Comparison of ENCODE assay signal across 8 cellular contexts in the genomic region with DNA sequence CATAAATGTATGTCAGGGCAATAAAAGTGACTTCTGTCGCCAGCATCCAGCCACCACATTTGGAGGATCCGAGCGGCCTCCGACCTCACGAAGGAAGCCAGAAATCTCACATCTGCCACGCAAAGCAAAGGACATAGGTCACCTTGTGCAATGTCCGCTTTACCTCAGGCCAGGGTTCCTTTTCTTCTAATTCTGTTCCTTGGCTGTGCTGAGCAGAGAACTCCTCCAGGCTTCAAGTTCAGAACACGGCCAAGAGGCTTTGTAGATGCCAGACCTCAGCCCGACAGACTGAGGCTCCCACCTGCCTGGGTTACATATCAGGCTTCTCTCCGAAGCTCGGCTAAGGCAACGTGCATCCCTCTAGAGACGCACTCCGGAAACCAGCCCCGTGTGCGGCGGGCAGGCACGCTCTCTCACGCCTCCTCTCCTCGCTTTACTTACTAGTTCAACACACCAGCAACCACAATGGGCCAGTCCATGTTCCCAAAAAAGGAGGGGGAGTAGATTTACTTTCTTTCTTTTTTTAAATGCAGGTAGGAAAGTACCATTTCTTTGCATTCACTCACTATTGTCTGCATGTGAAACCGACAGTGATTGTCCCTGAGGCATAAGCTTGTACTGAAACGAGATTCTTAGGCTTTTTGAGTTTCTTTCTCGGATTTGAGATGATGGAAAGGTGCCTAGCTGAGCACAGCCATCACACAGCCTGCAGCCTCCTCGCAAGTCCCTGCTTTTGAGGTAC.
DNase-seq lines count a peak whose midpoint lies in the region; ATAC-seq and TF ChIP-seq lines count a peak whose summit lies in the region.

No MANE protein-coding gene starts in this region.

- no peaks in the 10 kb centered on the region for H3K36me3 ChIP-seq in BJ (ENCODE audit: control insufficient read depth, insufficient read depth, low read length)
- H3K36me3 ChIP-seq in muscle layer of duodenum (ENCODE audit: control insufficient read depth in 1 of 2, insufficient read depth in 2 of 2, low read length in 2 of 2), result no peaks in the 10 kb centered on the region

- no peaks in the 10 kb centered on the region for H3K9me3 ChIP-seq in muscle layer of duodenum (ENCODE audit: control insufficient read depth in 1 of 2, low read length in 2 of 2)

- H3K4me1 ChIP-seq in muscle layer of duodenum (ENCODE audit: control insufficient read depth in 1 of 2, insufficient read depth in 2 of 2, low read length in 2 of 2), result peaks cover 5 to 8% of the 10 kb centered on the region in 2 donors

- ATAC-seq in GM19324 (IDR thresholded peaks at IDR 0.05; ENCODE audit: low FRiP score, unreplicated experiment) (peak; percentile 95), HG03457 (IDR thresholded peaks at IDR 0.05; ENCODE audit: unreplicated experiment) (peak; percentile 92)

- 0 out of 2 replicates have a peak, but pooled peaks have one; percentile 4 for TF ChIP-seq CTCF in BJ (IDR thresholded peaks at IDR 0.05; ENCODE audit: insufficient read depth, low read depth, low read length)
- no peak for TF ChIP-seq CTCF in epithelial cell of proximal tubule (conservative IDR thresholded peaks at IDR 0.05; ENCODE audit: low read depth, low read length)

- H3K27ac ChIP-seq in muscle layer of duodenum (ENCODE audit: low read length), result peak overlapping the region; percentile 82

- CTCF ChIA-PET in BJ (lab: Yijun Ruan, JAX), result interaction anchor here (0.7 to 1.6 kb wide), 3 partner anchors 9 to 259 kb away, joined by 3 to 4 read pairs (median 3); no protein-coding TSS in a partner anchor

- H3K4me3 ChIP-seq in BJ (ENCODE audit: low read depth, low read length), result no peak overlapping the region
- peak overlapping the region; percentile 44 for H3K4me3 ChIP-seq in epithelial cell of proximal tubule (ENCODE audit: low read depth, low read length)
- peak overlapping the region; percentile 53 to 63 for H3K4me3 ChIP-seq in muscle layer of duodenum (ENCODE audit: low read depth in 1 of 2, low read length in 2 of 2)

- POLR2A ChIA-PET in BJ (lab: Charles Lee), result no interaction called here

- H3K27me3 ChIP-seq in BJ (ENCODE audit: control insufficient read depth, insufficient read depth, low read length) (no peaks in the 10 kb centered on the region), muscle layer of duodenum (ENCODE audit: low read depth, low read length) (no peaks in the 10 kb centered on the region)

- DNase-seq in BJ (ENCODE audit: low read depth) (no peak), NCI-H82 treated with DMSO at 0.1 percent for 48 hours (lab: John Stamatoyannopoulos, UW; ENCODE audit: unreplicated experiment) (peak; percentile 35), epithelial cell of proximal tubule (ENCODE audit: low read depth) (peak; percentile 75)
- DNase-seq in activated CD8-positive, alpha-beta memory T cell treated with anti-CD3 and anti-CD28 coated beads, Interleukin-2, amount 50 U/mL, for 48 hours, result peak; percentile 88
- DNase-seq in stimulated activated CD8-positive, alpha-beta memory T cell treated with anti-CD3 and anti-CD28 coated beads, Interleukin-7, amount 100 ng/mL, for 4 hours (ENCODE audit: low read depth in 2 of 2), result peak; percentile 83 to 86
